9 cellular contexts compared by ENCODE assay signal in the genomic region with DNA sequence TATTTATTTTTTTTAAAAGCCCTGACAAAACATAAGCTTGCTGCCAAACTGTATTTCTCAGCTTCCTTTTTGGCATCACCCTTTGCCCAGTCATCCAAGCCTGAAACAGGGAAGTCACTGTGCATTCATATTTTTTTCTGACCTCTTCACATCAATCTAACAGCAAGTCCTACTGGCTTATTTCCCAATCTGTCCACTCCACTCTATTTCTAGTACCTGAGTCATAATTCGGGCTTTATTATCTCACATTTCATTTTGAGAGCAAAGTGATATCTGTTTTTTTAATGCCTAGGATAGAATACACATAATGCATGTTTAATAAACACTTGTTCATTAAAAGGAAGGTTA. TPM values are rescaled to one million over a fixed set of nuclear protein-coding genes. Genes with fewer than 3 reads are reported as not detected.
DNase-seq lines count a peak whose midpoint lies in the region; ATAC-seq and TF ChIP-seq lines count a peak whose summit lies in the region.
"Had no signal": no experiment of that assay in that cellular context is flagged by ENCODE, and none has a peak within 500 bp of the region (broad histone marks: within the 10 kb centered on the region; RNA-seq: fewer than 3 reads in every experiment).

No MANE protein-coding gene starts in this region.

- CTCF ChIA-PET in GM10248 (lab: Yijun Ruan, JAX): interaction anchor here (1.3 kb wide), 1 partner anchor 20 kb away, joined by 3 read pairs; no protein-coding TSS in a partner anchor

- peak overlapping the region in 1 of 3 experiments; percentile 13 for H3K4me3 Mint-ChIP-seq in nephron
- no peak overlapping the region for H3K4me3 Mint-ChIP-seq in endodermal cell

- peaks cover 34% of the 10 kb centered on the region for H3K36me3 Mint-ChIP-seq in nephron (ENCODE audit: low read depth)
- peaks cover 8% of the 10 kb centered on the region for H3K36me3 Mint-ChIP-seq in endodermal cell (ENCODE audit: low read depth)

- DNase-seq in DMS79 treated with DMSO at 0.1 percent for 48 hours (lab: John Stamatoyannopoulos, UW): peak; percentile 99
- peak; percentile 4 to 78 for DNase-seq in NCI-H524 (lab: John Stamatoyannopoulos, UW)
- no peak for DNase-seq in coronary artery (ENCODE audit: low spot score)
- no peak for DNase-seq in tibial nerve (ENCODE audit: low spot score in 2 of 2)
- no peak for DNase-seq in GM10248 (ENCODE audit: extremely low spot score)
- no peak for DNase-seq in endodermal cell

- peak overlapping the region; percentile 8 to 44 (median 22) for H3K27ac Mint-ChIP-seq in nephron
- no peak overlapping the region for H3K27ac Mint-ChIP-seq in endodermal cell

- H3K9me3 Mint-ChIP-seq in nephron: no peaks in the 10 kb centered on the region
- no peaks in the 10 kb centered on the region for H3K9me3 Mint-ChIP-seq in endodermal cell

- H3K4me1 Mint-ChIP-seq in nephron: peaks cover 19% of the 10 kb centered on the region
- H3K4me1 Mint-ChIP-seq in endodermal cell: peaks cover 15% of the 10 kb centered on the region

- H3K4me1 ChIP-seq in tibial nerve (peaks cover 0 to 31% (median 7%) of the 10 kb centered on the region in 4 donors), endodermal cell (ENCODE audit: control insufficient read depth, insufficient read depth, low read length) (no peaks in the 10 kb centered on the region)

- 9 to 16% methylated on average over 1 of the region's 1 CpG for WGBS in tibial nerve, 2 donors
- WGBS in endodermal cell (ENCODE audit: insufficient coverage in 1 of 2, insufficient read length in 1 of 2), 2 experiments: 100% methylated on average over 1 of the region's 1 CpG; no CpG with 5 or more reads in 1 of the 2 experiments

- POLR2A ChIA-PET in GM10248 (lab: Yijun Ruan, JAX): no interaction called here

- TF ChIP-seq CTCF in coronary artery (IDR thresholded peaks at IDR 0.05) (no peak), nephron (IDR thresholded peaks at IDR 0.05; ENCODE audit: unreplicated experiment in 3 of 3) (no peak), tibial nerve (IDR thresholded peaks at IDR 0.05) (no peak), GM10248 (IDR thresholded peaks at IDR 0.05; ENCODE audit: control extremely low read depth, extremely low read depth, low read depth, missing control alignments) (no peak), endodermal cell (conservative IDR thresholded peaks at IDR 0.05) (no peak)

- peak in 1 of 2 donors; percentile 59 for TF ChIP-seq EP300 in tibial nerve (IDR thresholded peaks at IDR 0.05)

- no peak overlapping the region for H3K9ac ChIP-seq in endodermal cell (ENCODE audit: extremely low read depth, low read length, poor library complexity, severe bottlenecking)

- H3K27ac ChIP-seq in coronary artery (peak overlapping the region; percentile 55 to 58), tibial nerve (peak overlapping the region in 1 of 4 donors; percentile 4), endodermal cell (ENCODE audit: low read depth, low read length) (no peak overlapping the region)

- H3K27me3 Mint-ChIP-seq in nephron (ENCODE audit: low read depth): no peaks in the 10 kb centered on the region
- no peaks in the 10 kb centered on the region for H3K27me3 Mint-ChIP-seq in endodermal cell (ENCODE audit: insufficient read depth)

- no peak overlapping the region for H3K4me3 ChIP-seq in coronary artery
- no peak overlapping the region for H3K4me3 ChIP-seq in tibial nerve
- no peak overlapping the region for H3K4me3 ChIP-seq in endodermal cell (ENCODE audit: low read length)
- H3K4me3 ChIP-seq: GM12878 had no signal

- H3K27me3 ChIP-seq in tibial nerve (no peaks in the 10 kb centered on the region), endodermal cell (ENCODE audit: control insufficient read depth, insufficient read depth, low read length, poor library complexity, severe bottlenecking) (no peaks in the 10 kb centered on the region)

- H3K36me3 ChIP-seq in tibial nerve (no peaks in the 10 kb centered on the region), endodermal cell (ENCODE audit: control insufficient read depth, insufficient read depth, low read length) (no peaks in the 10 kb centered on the region)

- no peaks in the 10 kb centered on the region for H3K9me3 ChIP-seq in tibial nerve
- H3K9me3 ChIP-seq in endodermal cell (ENCODE audit: control insufficient read depth, low read length): peaks cover 5% of the 10 kb centered on the region

- no peak for TF ChIP-seq POLR2A in tibial nerve (IDR thresholded peaks at IDR 0.05)

- ATAC-seq in GM18858 (IDR thresholded peaks at IDR 0.05; ENCODE audit: unreplicated experiment): no peak
- ATAC-seq: GM12878 had no signal

RNA-seq across cellular contexts. Expression of a gene that starts 5.1 kb away (rescaled TPM):
- 10 to 100 TPM; 18.1 to 63.9 (median 31.5) TPM for total RNA-seq in tibial nerve
- total RNA-seq in endodermal cell: 10 to 100 TPM; 10.6 to 18.0 TPM
- polyA plus RNA-seq in endodermal cell (2013, experiment 1 of 2): 8.4 TPM
- 10.8 TPM for polyA plus RNA-seq in endodermal cell (2013, experiment 2 of 2)
- total RNA-seq: GM12878 had no signal
- polyA plus RNA-seq: GM12878 had no signal

Comparison
In these comparisons a context has a peak if more than half of its experiments do, and no peak if none do; other contexts are left out.
1. DNase-seq: peak in DMS79 treated with DMSO at 0.1 percent for 48 hours (single experiment) and NCI-H524 (2 of 2); none in coronary artery (single experiment), tibial nerve (0 of 2), GM10248 (single experiment) and endodermal cell (single experiment).